1 cellular context compared by ENCODE assay signal in the genomic region with DNA sequence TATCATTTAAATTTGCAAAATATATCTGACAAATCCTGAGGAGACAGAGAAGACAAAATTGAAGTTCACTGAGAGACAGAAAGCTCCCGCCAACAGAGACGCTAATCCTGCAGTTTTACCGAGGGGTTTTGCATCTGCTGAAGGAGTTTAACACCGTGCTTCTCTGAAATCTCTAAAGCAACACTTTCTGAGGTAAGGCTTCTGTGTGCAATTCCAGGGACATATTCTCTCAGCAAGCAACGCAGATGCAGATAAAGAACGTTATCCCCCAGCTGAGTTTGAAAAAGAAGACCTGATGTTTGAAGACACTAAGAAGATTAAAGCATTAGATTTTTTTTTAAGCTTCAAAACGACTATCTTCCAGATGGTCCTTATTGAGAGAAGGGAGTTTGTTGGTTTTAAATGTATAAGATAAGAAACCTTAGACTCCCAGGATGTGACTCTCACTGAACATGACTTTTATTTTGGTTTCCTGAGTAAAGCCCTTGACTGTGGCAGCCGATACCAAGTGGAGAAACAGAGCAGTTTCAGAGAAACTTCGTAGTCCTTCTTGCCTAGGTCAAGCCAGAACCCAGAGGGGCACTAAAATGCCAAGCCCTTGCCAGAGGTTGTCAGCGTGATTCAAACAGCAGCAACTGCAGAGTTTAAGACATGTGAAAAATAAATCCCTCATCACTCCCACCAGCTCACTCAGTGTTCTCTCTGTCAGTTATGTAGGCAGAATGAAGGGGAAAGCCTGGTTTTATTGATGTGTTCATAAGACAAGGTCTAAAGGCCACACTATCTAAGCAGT.
TF ChIP-seq lines count a peak whose summit lies in the region.

No MANE protein-coding gene starts in this region.

TF ChIP-seq in K562, 482 proteins besides CTCF, POLR2A, EP300 and RAD21:
- TF ChIP-seq SETDB1 (IDR thresholded peaks at IDR 0.05; ENCODE audit: low read length) (no peak), MAFG (tag; conservative IDR thresholded peaks at IDR 0.05) (no peak), ZNF780A (CRISPR knock-in tag; IDR thresholded peaks at IDR 0.05) (no peak), MYNN (IDR thresholded peaks at IDR 0.05) (peak; percentile 96), MYNN (CRISPR knock-in tag; IDR thresholded peaks at IDR 0.05) (peak; percentile 78), IRF2 (CRISPR knock-in tag; IDR thresholded peaks at IDR 0.05) (no peak), RBM22 (IDR thresholded peaks at IDR 0.05; ENCODE audit: low read depth, low read length, poor library complexity, severe bottlenecking) (no peak), HLTF (IDR thresholded peaks at IDR 0.05) (no peak), MED1 (CRISPR knock-in tag; IDR thresholded peaks at IDR 0.05; ENCODE audit: borderline replicate concordance) (no peak), CSDE1 (IDR thresholded peaks at IDR 0.05) (no peak), KLF10 (CRISPR knock-in tag; IDR thresholded peaks at IDR 0.05) (no peak), TRIM28 (IDR thresholded peaks at IDR 0.05) (no peak), FOXA3 (CRISPR knock-in tag; conservative IDR thresholded peaks at IDR 0.05 in 1 of 2, IDR thresholded peaks at IDR 0.05 in 1 of 2) (peak in 1 of 2 experiments; percentile 52; a peak in 1 of 4 replicates), TCF3 (CRISPR knock-in tag; IDR thresholded peaks at IDR 0.05) (peak; percentile 17; the same call in 1 of the 2 replicates), ILK (tag; IDR thresholded peaks at IDR 0.05; ENCODE audit: borderline replicate concordance, low read depth) (no peak), NFATC3 (IDR thresholded peaks at IDR 0.05) (no peak), HNRNPK (IDR thresholded peaks at IDR 0.05; ENCODE audit: low read depth, low read length, poor library complexity, severe bottlenecking) (no peak), SMARCA4 (IDR thresholded peaks at IDR 0.05) (no peak), MEF2A (IDR thresholded peaks at IDR 0.05; ENCODE audit: control insufficient read depth, low read depth, low read length) (no peak), CBFA2T3 (IDR thresholded peaks at IDR 0.05) (peak; percentile 39; the same call in 1 of the 2 replicates), ZNF76 (CRISPR knock-in tag; IDR thresholded peaks at IDR 0.05; ENCODE audit: borderline replicate concordance) (no peak), JUND (IDR thresholded peaks at IDR 0.05; ENCODE audit: borderline replicate concordance, low read depth, low read length) (no peak), JUND (tag; IDR thresholded peaks at IDR 0.05; ENCODE audit: borderline replicate concordance, low read depth, low read length) (no peak), ARNT (IDR thresholded peaks at IDR 0.05) (no peak), KLF16 (IDR thresholded peaks at IDR 0.05) (peak; percentile 21; the same call in 1 of the 2 replicates), ZNF175 (CRISPR knock-in tag; IDR thresholded peaks at IDR 0.05; ENCODE audit: low read depth) (no peak), NFYB (IDR thresholded peaks at IDR 0.05; ENCODE audit: extremely low read depth, insufficient read length) (no peak)
- TF ChIP-seq, protein P1, sequence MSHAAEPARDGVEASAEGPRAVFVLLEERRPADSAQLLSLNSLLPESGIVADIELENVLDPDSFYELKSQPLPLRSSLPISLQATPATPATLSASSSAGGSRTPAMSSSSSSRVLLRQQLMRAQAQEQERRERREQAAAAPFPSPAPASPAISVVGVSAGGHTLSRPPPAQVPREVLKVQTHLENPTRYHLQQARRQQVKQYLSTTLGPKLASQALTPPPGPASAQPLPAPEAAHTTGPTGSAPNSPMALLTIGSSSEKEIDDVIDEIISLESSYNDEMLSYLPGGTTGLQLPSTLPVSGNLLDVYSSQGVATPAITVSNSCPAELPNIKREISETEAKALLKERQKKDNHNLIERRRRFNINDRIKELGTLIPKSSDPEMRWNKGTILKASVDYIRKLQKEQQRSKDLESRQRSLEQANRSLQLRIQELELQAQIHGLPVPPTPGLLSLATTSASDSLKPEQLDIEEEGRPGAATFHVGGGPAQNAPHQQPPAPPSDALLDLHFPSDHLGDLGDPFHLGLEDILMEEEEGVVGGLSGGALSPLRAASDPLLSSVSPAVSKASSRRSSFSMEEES (CRISPR knock-in tag; IDR thresholded peaks at IDR 0.05): no peak
- TF ChIP-seq, protein P2, sequence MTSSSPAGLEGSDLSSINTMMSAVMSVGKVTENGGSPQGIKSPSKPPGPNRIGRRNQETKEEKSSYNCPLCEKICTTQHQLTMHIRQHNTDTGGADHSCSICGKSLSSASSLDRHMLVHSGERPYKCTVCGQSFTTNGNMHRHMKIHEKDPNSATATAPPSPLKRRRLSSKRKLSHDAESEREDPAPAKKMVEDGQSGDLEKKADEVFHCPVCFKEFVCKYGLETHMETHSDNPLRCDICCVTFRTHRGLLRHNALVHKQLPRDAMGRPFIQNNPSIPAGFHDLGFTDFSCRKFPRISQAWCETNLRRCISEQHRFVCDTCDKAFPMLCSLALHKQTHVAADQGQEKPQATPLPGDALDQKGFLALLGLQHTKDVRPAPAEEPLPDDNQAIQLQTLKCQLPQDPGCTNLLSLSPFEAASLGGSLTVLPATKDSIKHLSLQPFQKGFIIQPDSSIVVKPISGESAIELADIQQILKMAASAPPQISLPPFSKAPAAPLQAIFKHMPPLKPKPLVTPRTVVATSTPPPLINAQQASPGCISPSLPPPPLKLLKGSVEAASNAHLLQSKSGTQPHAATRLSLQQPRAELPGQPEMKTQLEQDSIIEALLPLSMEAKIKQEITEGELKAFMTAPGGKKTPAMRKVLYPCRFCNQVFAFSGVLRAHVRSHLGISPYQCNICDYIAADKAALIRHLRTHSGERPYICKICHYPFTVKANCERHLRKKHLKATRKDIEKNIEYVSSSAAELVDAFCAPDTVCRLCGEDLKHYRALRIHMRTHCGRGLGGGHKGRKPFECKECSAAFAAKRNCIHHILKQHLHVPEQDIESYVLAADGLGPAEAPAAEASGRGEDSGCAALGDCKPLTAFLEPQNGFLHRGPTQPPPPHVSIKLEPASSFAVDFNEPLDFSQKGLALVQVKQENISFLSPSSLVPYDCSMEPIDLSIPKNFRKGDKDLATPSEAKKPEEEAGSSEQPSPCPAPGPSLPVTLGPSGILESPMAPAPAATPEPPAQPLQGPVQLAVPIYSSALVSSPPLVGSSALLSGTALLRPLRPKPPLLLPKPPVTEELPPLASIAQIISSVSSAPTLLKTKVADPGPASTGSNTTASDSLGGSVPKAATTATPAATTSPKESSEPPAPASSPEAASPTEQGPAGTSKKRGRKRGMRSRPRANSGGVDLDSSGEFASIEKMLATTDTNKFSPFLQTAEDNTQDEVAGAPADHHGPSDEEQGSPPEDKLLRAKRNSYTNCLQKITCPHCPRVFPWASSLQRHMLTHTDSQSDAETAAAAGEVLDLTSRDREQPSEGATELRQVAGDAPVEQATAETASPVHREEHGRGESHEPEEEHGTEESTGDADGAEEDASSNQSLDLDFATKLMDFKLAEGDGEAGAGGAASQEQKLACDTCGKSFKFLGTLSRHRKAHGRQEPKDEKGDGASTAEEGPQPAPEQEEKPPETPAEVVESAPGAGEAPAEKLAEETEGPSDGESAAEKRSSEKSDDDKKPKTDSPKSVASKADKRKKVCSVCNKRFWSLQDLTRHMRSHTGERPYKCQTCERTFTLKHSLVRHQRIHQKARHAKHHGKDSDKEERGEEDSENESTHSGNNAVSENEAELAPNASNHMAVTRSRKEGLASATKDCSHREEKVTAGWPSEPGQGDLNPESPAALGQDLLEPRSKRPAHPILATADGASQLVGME (CRISPR knock-in tag; IDR thresholded peaks at IDR 0.05): no peak
- TF ChIP-seq, protein P3, sequence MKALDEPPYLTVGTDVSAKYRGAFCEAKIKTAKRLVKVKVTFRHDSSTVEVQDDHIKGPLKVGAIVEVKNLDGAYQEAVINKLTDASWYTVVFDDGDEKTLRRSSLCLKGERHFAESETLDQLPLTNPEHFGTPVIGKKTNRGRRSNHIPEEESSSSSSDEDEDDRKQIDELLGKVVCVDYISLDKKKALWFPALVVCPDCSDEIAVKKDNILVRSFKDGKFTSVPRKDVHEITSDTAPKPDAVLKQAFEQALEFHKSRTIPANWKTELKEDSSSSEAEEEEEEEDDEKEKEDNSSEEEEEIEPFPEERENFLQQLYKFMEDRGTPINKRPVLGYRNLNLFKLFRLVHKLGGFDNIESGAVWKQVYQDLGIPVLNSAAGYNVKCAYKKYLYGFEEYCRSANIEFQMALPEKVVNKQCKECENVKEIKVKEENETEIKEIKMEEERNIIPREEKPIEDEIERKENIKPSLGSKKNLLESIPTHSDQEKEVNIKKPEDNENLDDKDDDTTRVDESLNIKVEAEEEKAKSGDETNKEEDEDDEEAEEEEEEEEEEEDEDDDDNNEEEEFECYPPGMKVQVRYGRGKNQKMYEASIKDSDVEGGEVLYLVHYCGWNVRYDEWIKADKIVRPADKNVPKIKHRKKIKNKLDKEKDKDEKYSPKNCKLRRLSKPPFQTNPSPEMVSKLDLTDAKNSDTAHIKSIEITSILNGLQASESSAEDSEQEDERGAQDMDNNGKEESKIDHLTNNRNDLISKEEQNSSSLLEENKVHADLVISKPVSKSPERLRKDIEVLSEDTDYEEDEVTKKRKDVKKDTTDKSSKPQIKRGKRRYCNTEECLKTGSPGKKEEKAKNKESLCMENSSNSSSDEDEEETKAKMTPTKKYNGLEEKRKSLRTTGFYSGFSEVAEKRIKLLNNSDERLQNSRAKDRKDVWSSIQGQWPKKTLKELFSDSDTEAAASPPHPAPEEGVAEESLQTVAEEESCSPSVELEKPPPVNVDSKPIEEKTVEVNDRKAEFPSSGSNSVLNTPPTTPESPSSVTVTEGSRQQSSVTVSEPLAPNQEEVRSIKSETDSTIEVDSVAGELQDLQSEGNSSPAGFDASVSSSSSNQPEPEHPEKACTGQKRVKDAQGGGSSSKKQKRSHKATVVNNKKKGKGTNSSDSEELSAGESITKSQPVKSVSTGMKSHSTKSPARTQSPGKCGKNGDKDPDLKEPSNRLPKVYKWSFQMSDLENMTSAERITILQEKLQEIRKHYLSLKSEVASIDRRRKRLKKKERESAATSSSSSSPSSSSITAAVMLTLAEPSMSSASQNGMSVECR (CRISPR knock-in tag; IDR thresholded peaks at IDR 0.05): no peak
- TF ChIP-seq, protein P4, sequence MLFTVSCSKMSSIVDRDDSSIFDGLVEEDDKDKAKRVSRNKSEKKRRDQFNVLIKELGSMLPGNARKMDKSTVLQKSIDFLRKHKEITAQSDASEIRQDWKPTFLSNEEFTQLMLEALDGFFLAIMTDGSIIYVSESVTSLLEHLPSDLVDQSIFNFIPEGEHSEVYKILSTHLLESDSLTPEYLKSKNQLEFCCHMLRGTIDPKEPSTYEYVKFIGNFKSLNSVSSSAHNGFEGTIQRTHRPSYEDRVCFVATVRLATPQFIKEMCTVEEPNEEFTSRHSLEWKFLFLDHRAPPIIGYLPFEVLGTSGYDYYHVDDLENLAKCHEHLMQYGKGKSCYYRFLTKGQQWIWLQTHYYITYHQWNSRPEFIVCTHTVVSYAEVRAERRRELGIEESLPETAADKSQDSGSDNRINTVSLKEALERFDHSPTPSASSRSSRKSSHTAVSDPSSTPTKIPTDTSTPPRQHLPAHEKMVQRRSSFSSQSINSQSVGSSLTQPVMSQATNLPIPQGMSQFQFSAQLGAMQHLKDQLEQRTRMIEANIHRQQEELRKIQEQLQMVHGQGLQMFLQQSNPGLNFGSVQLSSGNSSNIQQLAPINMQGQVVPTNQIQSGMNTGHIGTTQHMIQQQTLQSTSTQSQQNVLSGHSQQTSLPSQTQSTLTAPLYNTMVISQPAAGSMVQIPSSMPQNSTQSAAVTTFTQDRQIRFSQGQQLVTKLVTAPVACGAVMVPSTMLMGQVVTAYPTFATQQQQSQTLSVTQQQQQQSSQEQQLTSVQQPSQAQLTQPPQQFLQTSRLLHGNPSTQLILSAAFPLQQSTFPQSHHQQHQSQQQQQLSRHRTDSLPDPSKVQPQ (CRISPR knock-in tag; IDR thresholded peaks at IDR 0.05; ENCODE audit: borderline replicate concordance): no peak
- TF ChIP-seq, protein P5, sequence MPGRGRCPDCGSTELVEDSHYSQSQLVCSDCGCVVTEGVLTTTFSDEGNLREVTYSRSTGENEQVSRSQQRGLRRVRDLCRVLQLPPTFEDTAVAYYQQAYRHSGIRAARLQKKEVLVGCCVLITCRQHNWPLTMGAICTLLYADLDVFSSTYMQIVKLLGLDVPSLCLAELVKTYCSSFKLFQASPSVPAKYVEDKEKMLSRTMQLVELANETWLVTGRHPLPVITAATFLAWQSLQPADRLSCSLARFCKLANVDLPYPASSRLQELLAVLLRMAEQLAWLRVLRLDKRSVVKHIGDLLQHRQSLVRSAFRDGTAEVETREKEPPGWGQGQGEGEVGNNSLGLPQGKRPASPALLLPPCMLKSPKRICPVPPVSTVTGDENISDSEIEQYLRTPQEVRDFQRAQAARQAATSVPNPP (IDR thresholded peaks at IDR 0.05; ENCODE audit: borderline replicate concordance, insufficient read depth, insufficient read length): no peak
- TF ChIP-seq, protein P6, sequence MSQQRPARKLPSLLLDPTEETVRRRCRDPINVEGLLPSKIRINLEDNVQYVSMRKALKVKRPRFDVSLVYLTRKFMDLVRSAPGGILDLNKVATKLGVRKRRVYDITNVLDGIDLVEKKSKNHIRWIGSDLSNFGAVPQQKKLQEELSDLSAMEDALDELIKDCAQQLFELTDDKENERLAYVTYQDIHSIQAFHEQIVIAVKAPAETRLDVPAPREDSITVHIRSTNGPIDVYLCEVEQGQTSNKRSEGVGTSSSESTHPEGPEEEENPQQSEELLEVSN (IDR thresholded peaks at IDR 0.05; ENCODE audit: borderline replicate concordance in 1 of 2, extremely low read depth in 1 of 2, insufficient read depth in 1 of 2, insufficient read length in 1 of 2, low read depth in 1 of 2, low read length in 1 of 2, poor library complexity in 1 of 2, severe bottlenecking in 1 of 2): no peak
- TF ChIP-seq, protein P7, sequence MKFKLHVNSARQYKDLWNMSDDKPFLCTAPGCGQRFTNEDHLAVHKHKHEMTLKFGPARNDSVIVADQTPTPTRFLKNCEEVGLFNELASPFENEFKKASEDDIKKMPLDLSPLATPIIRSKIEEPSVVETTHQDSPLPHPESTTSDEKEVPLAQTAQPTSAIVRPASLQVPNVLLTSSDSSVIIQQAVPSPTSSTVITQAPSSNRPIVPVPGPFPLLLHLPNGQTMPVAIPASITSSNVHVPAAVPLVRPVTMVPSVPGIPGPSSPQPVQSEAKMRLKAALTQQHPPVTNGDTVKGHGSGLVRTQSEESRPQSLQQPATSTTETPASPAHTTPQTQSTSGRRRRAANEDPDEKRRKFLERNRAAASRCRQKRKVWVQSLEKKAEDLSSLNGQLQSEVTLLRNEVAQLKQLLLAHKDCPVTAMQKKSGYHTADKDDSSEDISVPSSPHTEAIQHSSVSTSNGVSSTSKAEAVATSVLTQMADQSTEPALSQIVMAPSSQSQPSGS (CRISPR knock-in tag; IDR thresholded peaks at IDR 0.05): no peak
